Comparison of ENCODE assay signal across 8 cellular contexts in genomic region chr12:5626146-5626545, GRCh38.
"Had no signal": no experiment of that assay in that cellular context is flagged by ENCODE, and none has a peak within 500 bp of the region (broad histone marks: within the 10 kb centered on the region; RNA-seq: fewer than 3 reads in every experiment).

No MANE protein-coding gene starts in this region.

- H3K27ac Mint-ChIP-seq: HFFc6 had no signal

- H3K9me3 Mint-ChIP-seq: HFFc6 had no signal

- H3K27ac ChIP-seq: GM23248 had no signal

- ATAC-seq: HCT116, K562 had no signal

- H3K9me3 ChIP-seq: HAP-1 had no signal

- H3K4me3 Mint-ChIP-seq: HFFc6 had no signal

- H3K4me1 ChIP-seq: HAP-1 had no signal

- H3K4me3 ChIP-seq: GM23248, HAP-1, K562 had no signal

- H3K36me3 ChIP-seq: HAP-1 had no signal

- DNase-seq: GM23248, GOT3, H7, HFFc6, IMR-90 had no signal
